ENCODE assay signal across 24 cellular contexts in genomic region chr1:234559917-234560676, GRCh38.
"Had no signal": no experiment of that assay in that cellular context is flagged by ENCODE, and none has a peak within 500 bp of the region (broad histone marks: within the 10 kb centered on the region; RNA-seq: fewer than 3 reads in every experiment).

No MANE protein-coding gene starts in this region.

- H3K4me3 Mint-ChIP-seq: activated CD8-positive, alpha-beta T cell treated with anti-CD3 and anti-CD28 coated beads, Interleukin-2, amount 10 ng/mL, durations not matched to agents 7 days and 5 days; activated naive CD4-positive, alpha-beta T cell treated with anti-CD3 and anti-CD28 coated beads for 36 hours; activated naive CD8-positive, alpha-beta T cell treated with anti-CD3 and anti-CD28 coated beads, Interleukin-2, amount 10 ng/mL, durations not matched to agents 7 days and 5 days; activated T-cell treated with anti-CD3 and anti-CD28 coated beads, Interleukin-2, amount 50 U/mL, for 24 hours; activated T-helper 17 cell treated with anti-CD3 and anti-CD28 coated beads, Interleukin-2, amount 50 U/mL, for 72 hours; immature natural killer cell; nephron; stimulated activated effector memory CD8-positive, alpha-beta T cell treated with anti-CD3 and anti-CD28 coated beads, Interleukin-12 subunit alpha, Interleukin-12 subunit beta, amount 100 ng/mL, for 72 hours; stimulated activated naive CD8-positive, alpha-beta T cell treated with anti-CD3 and anti-CD28 coated beads, Interleukin-15, amount 100 ng/mL, for 72 hours had no signal

- H3K27ac ChIP-seq: foreskin keratinocyte, suprapubic skin, transverse colon, WERI-Rb-1 had no signal

- H3K9me3 Mint-ChIP-seq: activated naive CD4-positive, alpha-beta T cell treated with anti-CD3 and anti-CD28 coated beads for 36 hours; activated naive CD8-positive, alpha-beta T cell treated with anti-CD3 and anti-CD28 coated beads, Interleukin-2, amount 10 ng/mL, durations not matched to agents 7 days and 5 days; activated T-cell treated with anti-CD3 and anti-CD28 coated beads, Interleukin-2, amount 50 U/mL, for 24 hours; activated T-helper 17 cell treated with anti-CD3 and anti-CD28 coated beads, Interleukin-2, amount 50 U/mL, for 72 hours; immature natural killer cell; nephron; stimulated activated effector memory CD8-positive, alpha-beta T cell treated with anti-CD3 and anti-CD28 coated beads, Interleukin-12 subunit alpha, Interleukin-12 subunit beta, amount 100 ng/mL, for 72 hours; stimulated activated naive CD8-positive, alpha-beta T cell treated with anti-CD3 and anti-CD28 coated beads, Interleukin-15, amount 100 ng/mL, for 72 hours had no signal

- H3K27ac Mint-ChIP-seq: activated CD8-positive, alpha-beta T cell treated with anti-CD3 and anti-CD28 coated beads, Interleukin-2, amount 10 ng/mL, durations not matched to agents 7 days and 5 days; activated naive CD4-positive, alpha-beta T cell treated with anti-CD3 and anti-CD28 coated beads for 36 hours; activated naive CD8-positive, alpha-beta T cell treated with anti-CD3 and anti-CD28 coated beads, Interleukin-2, amount 10 ng/mL, durations not matched to agents 7 days and 5 days; activated T-cell treated with anti-CD3 and anti-CD28 coated beads, Interleukin-2, amount 50 U/mL, for 24 hours; activated T-helper 17 cell treated with anti-CD3 and anti-CD28 coated beads, Interleukin-2, amount 50 U/mL, for 72 hours; immature natural killer cell had no signal

- DNase-seq: activated CD4-positive, alpha-beta T cell treated with anti-CD3 and anti-CD28 coated beads, Interleukin-2, amount 50 U/mL, for 1 hour; activated CD4-positive, CD25-positive, alpha-beta regulatory T cell treated with anti-CD3 and anti-CD28 coated beads, Interleukin-2, amount 50 U/mL, for 72 hours; activated CD8-positive, alpha-beta T cell treated with anti-CD3 and anti-CD28 coated beads, Interleukin-2, amount 10 ng/mL, durations not matched to agents 7 days and 5 days; activated naive CD4-positive, alpha-beta T cell treated with anti-CD3 and anti-CD28 coated beads for 36 hours; activated naive CD8-positive, alpha-beta T cell treated with anti-CD3 and anti-CD28 coated beads, Interleukin-2, amount 10 ng/mL, durations not matched to agents 7 days and 5 days; activated T-cell treated with anti-CD3 and anti-CD28 coated beads, Interleukin-2, amount 50 U/mL, for 24 hours; amygdala; effector CD8-positive, alpha-beta T cell; foreskin keratinocyte; immature natural killer cell; nucleus accumbens; small intestine; stimulated activated CD4-positive, alpha-beta T cell treated with anti-CD3 and anti-CD28 coated beads, Interleukin-2, amount 100 ng/mL, for 24 hours; stimulated activated naive CD8-positive, alpha-beta T cell treated with anti-CD3 and anti-CD28 coated beads, Interleukin-15, amount 100 ng/mL, for 72 hours; T-helper 1 cell; transverse colon; WERI-Rb-1 had no signal

- H3K36me3 Mint-ChIP-seq: activated naive CD8-positive, alpha-beta T cell treated with anti-CD3 and anti-CD28 coated beads, Interleukin-2, amount 10 ng/mL, durations not matched to agents 7 days and 5 days; immature natural killer cell; stimulated activated effector memory CD8-positive, alpha-beta T cell treated with anti-CD3 and anti-CD28 coated beads, Interleukin-12 subunit alpha, Interleukin-12 subunit beta, amount 100 ng/mL, for 72 hours had no signal

- H3K27me3 ChIP-seq: cardiac muscle cell, foreskin keratinocyte, suprapubic skin, transverse colon had no signal

- FAIRE-seq: small intestine, TTC549 had no signal

- ATAC-seq: activated CD8-positive, alpha-beta T cell treated with anti-CD3 and anti-CD28 coated beads, Interleukin-2, amount 10 ng/mL, durations not matched to agents 7 days and 5 days; activated T-helper 17 cell treated with anti-CD3 and anti-CD28 coated beads, Interleukin-2, amount 50 U/mL, for 72 hours; foreskin keratinocyte; sciatic nerve; stimulated activated effector memory CD8-positive, alpha-beta T cell treated with anti-CD3 and anti-CD28 coated beads, Interleukin-12 subunit alpha, Interleukin-12 subunit beta, amount 100 ng/mL, for 72 hours; stimulated activated naive CD8-positive, alpha-beta T cell treated with anti-CD3 and anti-CD28 coated beads, Interleukin-15, amount 100 ng/mL, for 72 hours had no signal

- H3K27me3 Mint-ChIP-seq: activated naive CD8-positive, alpha-beta T cell treated with anti-CD3 and anti-CD28 coated beads, Interleukin-2, amount 10 ng/mL, durations not matched to agents 7 days and 5 days; activated T-cell treated with anti-CD3 and anti-CD28 coated beads, Interleukin-2, amount 50 U/mL, for 24 hours; activated T-helper 17 cell treated with anti-CD3 and anti-CD28 coated beads, Interleukin-2, amount 50 U/mL, for 72 hours; stimulated activated naive CD8-positive, alpha-beta T cell treated with anti-CD3 and anti-CD28 coated beads, Interleukin-15, amount 100 ng/mL, for 72 hours had no signal

- H3K9me3 ChIP-seq: suprapubic skin, transverse colon had no signal

- H3K4me1 ChIP-seq: transverse colon had no signal

- H3K36me3 ChIP-seq: cardiac muscle cell, suprapubic skin, transverse colon, WERI-Rb-1 had no signal

- H3K4me3 ChIP-seq: cardiac muscle cell, suprapubic skin, transverse colon had no signal

- H3K4me1 Mint-ChIP-seq: immature natural killer cell; stimulated activated effector memory CD8-positive, alpha-beta T cell treated with anti-CD3 and anti-CD28 coated beads, Interleukin-12 subunit alpha, Interleukin-12 subunit beta, amount 100 ng/mL, for 72 hours; stimulated activated naive CD8-positive, alpha-beta T cell treated with anti-CD3 and anti-CD28 coated beads, Interleukin-15, amount 100 ng/mL, for 72 hours had no signal
